1 cellular context compared by ENCODE assay signal in the genomic region with DNA sequence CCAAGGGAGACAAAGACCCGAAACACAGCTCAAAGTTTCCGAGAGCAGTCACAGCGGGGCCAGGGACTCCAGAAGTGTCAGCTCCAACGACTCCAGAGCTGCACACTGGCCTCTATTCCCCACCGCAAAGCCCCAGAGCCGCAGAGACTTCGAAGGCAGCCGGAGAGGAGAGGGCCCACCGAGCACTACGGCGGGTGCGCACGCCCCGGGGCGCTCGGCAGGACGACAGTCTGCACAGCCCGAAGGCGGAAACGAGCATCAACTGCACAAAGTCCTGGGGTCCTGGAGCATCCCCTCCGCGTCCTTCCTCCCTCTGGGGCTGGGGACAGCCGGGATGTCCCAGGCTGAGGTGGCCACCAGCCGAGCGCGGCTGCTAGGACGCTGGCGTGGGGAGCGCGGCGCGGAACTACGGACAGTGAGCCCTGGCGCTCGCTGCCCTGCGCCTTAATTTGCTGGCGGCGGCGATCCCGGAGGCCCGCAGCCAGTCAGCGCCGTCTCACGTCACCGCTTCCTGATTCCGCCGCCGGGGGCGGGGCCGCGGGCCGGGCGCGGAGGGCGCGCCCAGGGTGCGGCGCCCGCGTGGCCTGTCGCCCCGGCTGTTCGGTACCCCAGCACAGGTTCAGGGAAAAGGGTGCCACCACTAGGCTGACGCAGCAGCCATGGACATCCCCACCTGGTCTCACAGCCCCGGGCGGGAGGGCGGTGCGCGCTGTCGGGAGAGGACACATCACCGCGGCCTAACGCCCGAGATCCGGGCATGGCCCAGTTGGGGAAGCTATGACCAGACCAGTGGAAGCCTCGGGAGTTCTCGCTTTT.
TF ChIP-seq lines count a peak whose summit lies in the region.

A gene with protein sequence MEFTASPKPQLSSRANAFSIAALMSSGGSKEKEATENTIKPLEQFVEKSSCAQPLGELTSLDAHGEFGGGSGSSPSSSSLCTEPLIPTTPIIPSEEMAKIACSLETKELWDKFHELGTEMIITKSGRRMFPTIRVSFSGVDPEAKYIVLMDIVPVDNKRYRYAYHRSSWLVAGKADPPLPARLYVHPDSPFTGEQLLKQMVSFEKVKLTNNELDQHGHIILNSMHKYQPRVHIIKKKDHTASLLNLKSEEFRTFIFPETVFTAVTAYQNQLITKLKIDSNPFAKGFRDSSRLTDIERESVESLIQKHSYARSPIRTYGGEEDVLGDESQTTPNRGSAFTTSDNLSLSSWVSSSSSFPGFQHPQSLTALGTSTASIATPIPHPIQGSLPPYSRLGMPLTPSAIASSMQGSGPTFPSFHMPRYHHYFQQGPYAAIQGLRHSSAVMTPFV (minus strand): TSS at position 421 of the 816 bp plus-strand sequence. CDS start 480 bp downstream, outside the sequence.

TF ChIP-seq in SK-N-SH, 30 proteins besides CTCF, POLR2A, EP300 and RAD21 (continued from another document):
- TF ChIP-seq, protein P1, sequence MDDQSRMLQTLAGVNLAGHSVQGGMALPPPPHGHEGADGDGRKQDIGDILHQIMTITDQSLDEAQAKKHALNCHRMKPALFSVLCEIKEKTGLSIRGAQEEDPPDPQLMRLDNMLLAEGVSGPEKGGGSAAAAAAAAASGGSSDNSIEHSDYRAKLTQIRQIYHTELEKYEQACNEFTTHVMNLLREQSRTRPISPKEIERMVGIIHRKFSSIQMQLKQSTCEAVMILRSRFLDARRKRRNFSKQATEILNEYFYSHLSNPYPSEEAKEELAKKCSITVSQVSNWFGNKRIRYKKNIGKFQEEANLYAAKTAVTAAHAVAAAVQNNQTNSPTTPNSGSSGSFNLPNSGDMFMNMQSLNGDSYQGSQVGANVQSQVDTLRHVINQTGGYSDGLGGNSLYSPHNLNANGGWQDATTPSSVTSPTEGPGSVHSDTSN (IDR thresholded peaks at IDR 0.05): no peak
- peak; percentile 2; the same call in 1 of the 2 replicates for TF ChIP-seq NRF1 (IDR thresholded peaks at IDR 0.05; ENCODE audit: low read depth, low read length)
- TF ChIP-seq, protein P2, sequence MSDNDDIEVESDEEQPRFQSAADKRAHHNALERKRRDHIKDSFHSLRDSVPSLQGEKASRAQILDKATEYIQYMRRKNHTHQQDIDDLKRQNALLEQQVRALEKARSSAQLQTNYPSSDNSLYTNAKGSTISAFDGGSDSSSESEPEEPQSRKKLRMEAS (IDR thresholded peaks at IDR 0.05; ENCODE audit: low read depth): peak; percentile 56; the same call in 1 of the 2 replicates
- TF ChIP-seq, protein P3, sequence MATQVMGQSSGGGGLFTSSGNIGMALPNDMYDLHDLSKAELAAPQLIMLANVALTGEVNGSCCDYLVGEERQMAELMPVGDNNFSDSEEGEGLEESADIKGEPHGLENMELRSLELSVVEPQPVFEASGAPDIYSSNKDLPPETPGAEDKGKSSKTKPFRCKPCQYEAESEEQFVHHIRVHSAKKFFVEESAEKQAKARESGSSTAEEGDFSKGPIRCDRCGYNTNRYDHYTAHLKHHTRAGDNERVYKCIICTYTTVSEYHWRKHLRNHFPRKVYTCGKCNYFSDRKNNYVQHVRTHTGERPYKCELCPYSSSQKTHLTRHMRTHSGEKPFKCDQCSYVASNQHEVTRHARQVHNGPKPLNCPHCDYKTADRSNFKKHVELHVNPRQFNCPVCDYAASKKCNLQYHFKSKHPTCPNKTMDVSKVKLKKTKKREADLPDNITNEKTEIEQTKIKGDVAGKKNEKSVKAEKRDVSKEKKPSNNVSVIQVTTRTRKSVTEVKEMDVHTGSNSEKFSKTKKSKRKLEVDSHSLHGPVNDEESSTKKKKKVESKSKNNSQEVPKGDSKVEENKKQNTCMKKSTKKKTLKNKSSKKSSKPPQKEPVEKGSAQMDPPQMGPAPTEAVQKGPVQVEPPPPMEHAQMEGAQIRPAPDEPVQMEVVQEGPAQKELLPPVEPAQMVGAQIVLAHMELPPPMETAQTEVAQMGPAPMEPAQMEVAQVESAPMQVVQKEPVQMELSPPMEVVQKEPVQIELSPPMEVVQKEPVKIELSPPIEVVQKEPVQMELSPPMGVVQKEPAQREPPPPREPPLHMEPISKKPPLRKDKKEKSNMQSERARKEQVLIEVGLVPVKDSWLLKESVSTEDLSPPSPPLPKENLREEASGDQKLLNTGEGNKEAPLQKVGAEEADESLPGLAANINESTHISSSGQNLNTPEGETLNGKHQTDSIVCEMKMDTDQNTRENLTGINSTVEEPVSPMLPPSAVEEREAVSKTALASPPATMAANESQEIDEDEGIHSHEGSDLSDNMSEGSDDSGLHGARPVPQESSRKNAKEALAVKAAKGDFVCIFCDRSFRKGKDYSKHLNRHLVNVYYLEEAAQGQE (IDR thresholded peaks at IDR 0.05; ENCODE audit: low read depth, low read length): 0 out of 2 replicates have a peak, but pooled peaks have one; percentile 18
TF ChIP-seq in SK-N-SH: peak in this region for 10.
